27 cellular contexts compared by ENCODE assay signal in genomic region chrX:134472041-134472440, GRCh38.
"Had no signal": no experiment of that assay in that cellular context is flagged by ENCODE, and none has a peak within 500 bp of the region (broad histone marks: within the 10 kb centered on the region; RNA-seq: fewer than 3 reads in every experiment).

No MANE protein-coding gene starts in this region.

- H3K9me3 ChIP-seq: stomach, suprapubic skin, testis, thoracic aorta, thyroid gland, tibial artery, tibial nerve, transverse colon, upper lobe of left lung, upper lobe of right lung, uterus, vagina had no signal

- DNase-seq: stimulated activated CD4-positive, alpha-beta T cell treated with anti-CD3 and anti-CD28 coated beads, Interleukin-2, amount 100 ng/mL, for 48 hours; stimulated activated CD4-positive, alpha-beta T cell treated with anti-CD3 and anti-CD28 coated beads, Interleukin-4, amount 100 ng/mL, for 1 hour; stimulated activated CD4-positive, alpha-beta T cell treated with anti-CD3 and anti-CD28 coated beads, Interleukin-4, amount 100 ng/mL, for 24 hours; stimulated activated CD4-positive, alpha-beta T cell treated with anti-CD3 and anti-CD28 coated beads, Interleukin-4, amount 100 ng/mL, for 4 hours; stimulated activated CD8-positive, alpha-beta memory T cell treated with anti-CD3 and anti-CD28 coated beads, Interleukin-4, amount 100 ng/mL, for 48 hours; stimulated activated naive B cell treated with anti-CD40 and anti-IgM and Interleukin-4, amounts not matched to agents 10 μg/mL and 1 μg/mL and 100 μg/mL, for 72 hours; stimulated activated naive CD4-positive, alpha-beta T cell; stimulated activated naive CD4-positive, alpha-beta T cell treated with Interleukin-2 at 50 U/mL for 16 hours; stimulated activated naive CD8-positive, alpha-beta T cell treated with anti-CD3 and anti-CD28 coated beads, Interleukin-15, amount 100 ng/mL, for 72 hours; stimulated activated naive CD8-positive, alpha-beta T cell treated with anti-CD3 and anti-CD28 coated beads, Interleukin-15, Interleukin-2, amounts not matched to agents 100 U/mL and 50 U/mL, for 24 hours; stomach; substantia nigra; testis; thyroid gland; tibial artery; transverse colon; upper lobe of left lung; upper lobe of right lung; uterus had no signal

- H3K36me3 ChIP-seq: suprapubic skin, thoracic aorta, thyroid gland, tibial artery, tibial nerve, transverse colon, upper lobe of right lung, uterus, vagina had no signal

- H3K9me3 Mint-ChIP-seq: stimulated activated effector memory CD8-positive, alpha-beta T cell treated with anti-CD3 and anti-CD28 coated beads, Interleukin-12 subunit alpha, Interleukin-12 subunit beta, amount 100 ng/mL, for 72 hours; stimulated activated memory B cell treated with anti-CD40 and anti-IgM and Interleukin-4, amounts not matched to agents 10 μg/mL and 1 μg/mL and 100 μg/mL, for 72 hours; stimulated activated naive B cell treated with anti-CD40 and anti-IgM and Interleukin-4, amounts not matched to agents 10 μg/mL and 1 μg/mL and 100 μg/mL, for 72 hours; stimulated activated naive CD8-positive, alpha-beta T cell treated with anti-CD3 and anti-CD28 coated beads, Interleukin-15, amount 100 ng/mL, for 72 hours; stimulated activated naive CD8-positive, alpha-beta T cell treated with anti-CD3 and anti-CD28 coated beads, Interleukin-15, Interleukin-2, amounts not matched to agents 100 ng/mL and 50 ng/mL, for 24 hours; type B pancreatic cell had no signal

- H3K27ac ChIP-seq: stomach, suprapubic skin, testis, thoracic aorta, thyroid gland, tibial artery, tibial nerve, transverse colon, upper lobe of left lung, upper lobe of right lung, uterus, vagina had no signal

- H3K27me3 ChIP-seq: suprapubic skin, testis, thyroid gland, tibial artery, tibial nerve, transverse colon, upper lobe of left lung, upper lobe of right lung, uterus, vagina had no signal

- H3K4me1 Mint-ChIP-seq: stimulated activated effector memory CD8-positive, alpha-beta T cell treated with anti-CD3 and anti-CD28 coated beads, Interleukin-12 subunit alpha, Interleukin-12 subunit beta, amount 100 ng/mL, for 72 hours; stimulated activated memory B cell treated with anti-CD40 and anti-IgM and Interleukin-4, amounts not matched to agents 10 μg/mL and 1 μg/mL and 100 μg/mL, for 72 hours; stimulated activated naive CD8-positive, alpha-beta T cell treated with anti-CD3 and anti-CD28 coated beads, Interleukin-15, amount 100 ng/mL, for 72 hours had no signal

- H3K27ac Mint-ChIP-seq: stimulated activated effector memory CD8-positive, alpha-beta T cell treated with anti-CD3 and anti-CD28 coated beads, Interleukin-12 subunit alpha, Interleukin-12 subunit beta, amount 100 ng/mL, for 72 hours; stimulated activated memory B cell treated with anti-CD40 and anti-IgM and Interleukin-4, amounts not matched to agents 10 μg/mL and 1 μg/mL and 100 μg/mL, for 72 hours; stimulated activated naive B cell treated with anti-CD40 and anti-IgM and Interleukin-4, amounts not matched to agents 10 μg/mL and 1 μg/mL and 100 μg/mL, for 72 hours; stimulated activated naive CD8-positive, alpha-beta T cell treated with anti-CD3 and anti-CD28 coated beads, Interleukin-15, amount 100 ng/mL, for 72 hours; stimulated activated naive CD8-positive, alpha-beta T cell treated with anti-CD3 and anti-CD28 coated beads, Interleukin-15, Interleukin-2, amounts not matched to agents 100 ng/mL and 50 ng/mL, for 24 hours; type B pancreatic cell had no signal

- H3K4me3 ChIP-seq: stomach, suprapubic skin, testis, thoracic aorta, thyroid gland, tibial artery, tibial nerve, transverse colon, upper lobe of left lung, upper lobe of right lung, uterus, vagina had no signal

- H3K4me1 ChIP-seq: stomach, suprapubic skin, testis, thyroid gland, tibial artery, tibial nerve, transverse colon, upper lobe of left lung, upper lobe of right lung, uterus, vagina had no signal

- H3K4me3 Mint-ChIP-seq: stimulated activated effector memory CD8-positive, alpha-beta T cell treated with anti-CD3 and anti-CD28 coated beads, Interleukin-12 subunit alpha, Interleukin-12 subunit beta, amount 100 ng/mL, for 72 hours; stimulated activated memory B cell treated with anti-CD40 and anti-IgM and Interleukin-4, amounts not matched to agents 10 μg/mL and 1 μg/mL and 100 μg/mL, for 72 hours; stimulated activated naive B cell treated with anti-CD40 and anti-IgM and Interleukin-4, amounts not matched to agents 10 μg/mL and 1 μg/mL and 100 μg/mL, for 72 hours; stimulated activated naive CD8-positive, alpha-beta T cell treated with anti-CD3 and anti-CD28 coated beads, Interleukin-15, amount 100 ng/mL, for 72 hours; stimulated activated naive CD8-positive, alpha-beta T cell treated with anti-CD3 and anti-CD28 coated beads, Interleukin-15, Interleukin-2, amounts not matched to agents 100 ng/mL and 50 ng/mL, for 24 hours; type B pancreatic cell had no signal

- ATAC-seq: stimulated activated effector memory CD8-positive, alpha-beta T cell treated with anti-CD3 and anti-CD28 coated beads, Interleukin-12 subunit alpha, Interleukin-12 subunit beta, amount 100 ng/mL, for 72 hours; stimulated activated memory B cell treated with anti-CD40 and anti-IgM and Interleukin-4, amounts not matched to agents 10 μg/mL and 1 μg/mL and 100 μg/mL, for 72 hours; stimulated activated naive B cell treated with anti-CD40 and anti-IgM and Interleukin-4, amounts not matched to agents 10 μg/mL and 1 μg/mL and 100 μg/mL, for 72 hours; stimulated activated naive CD8-positive, alpha-beta T cell treated with anti-CD3 and anti-CD28 coated beads, Interleukin-15, amount 100 ng/mL, for 72 hours; stimulated activated naive CD8-positive, alpha-beta T cell treated with anti-CD3 and anti-CD28 coated beads, Interleukin-15, Interleukin-2, amounts not matched to agents 100 U/mL and 50 U/mL, for 24 hours; upper lobe of right lung had no signal

- H3K27me3 Mint-ChIP-seq: stimulated activated memory B cell treated with anti-CD40 and anti-IgM and Interleukin-4, amounts not matched to agents 10 μg/mL and 1 μg/mL and 100 μg/mL, for 72 hours; stimulated activated naive B cell treated with anti-CD40 and anti-IgM and Interleukin-4, amounts not matched to agents 10 μg/mL and 1 μg/mL and 100 μg/mL, for 72 hours; stimulated activated naive CD8-positive, alpha-beta T cell treated with anti-CD3 and anti-CD28 coated beads, Interleukin-15, amount 100 ng/mL, for 72 hours; stimulated activated naive CD8-positive, alpha-beta T cell treated with anti-CD3 and anti-CD28 coated beads, Interleukin-15, Interleukin-2, amounts not matched to agents 100 ng/mL and 50 ng/mL, for 24 hours; type B pancreatic cell had no signal
